Comparison of ENCODE assay signal across 22 cellular contexts in genomic region chr15:85167568-85167967, GRCh38.
"Had no signal": no experiment of that assay in that cellular context is flagged by ENCODE, and none has a peak within 500 bp of the region (broad histone marks: within the 10 kb centered on the region; RNA-seq: fewer than 3 reads in every experiment).

No MANE protein-coding gene starts in this region.

- H3K36me3 ChIP-seq: SJSA1 had no signal

- H3K9ac ChIP-seq: KMS-11 had no signal

- H3K27me3 ChIP-seq: SJSA1 had no signal

- FAIRE-seq: HTR-8/SVneo, RCC 7860 had no signal

- DNase-seq: Kasumi-1, MM.1S, NCI-H1092 treated with DMSO at 0.1 percent for 48 hours, NCI-H1436, NCI-H187, NCI-H2029, NCI-H2081 treated with DMSO at 0.1 percent for 48 hours, NCI-H2171 treated with DMSO at 0.1 percent for 48 hours, NCI-H345, NCI-H446 treated with DMSO at 0.1 percent for 48 hours, NCI-H510A treated with DMSO at 0.1 percent for 48 hours, NCI-H526, NCI-H82, Right ventricle myocardium superior, RPMI8226, SIG-M5 had no signal

- H3K4me2 ChIP-seq: KMS-11 had no signal

- H3K4me1 ChIP-seq: SJSA1 had no signal

- H3K4me3 ChIP-seq: SJSA1, SK-N-MC had no signal

- H3K27ac ChIP-seq: HL-60, KMS-11, SJSA1, SK-N-MC had no signal
